In the genomic region with DNA sequence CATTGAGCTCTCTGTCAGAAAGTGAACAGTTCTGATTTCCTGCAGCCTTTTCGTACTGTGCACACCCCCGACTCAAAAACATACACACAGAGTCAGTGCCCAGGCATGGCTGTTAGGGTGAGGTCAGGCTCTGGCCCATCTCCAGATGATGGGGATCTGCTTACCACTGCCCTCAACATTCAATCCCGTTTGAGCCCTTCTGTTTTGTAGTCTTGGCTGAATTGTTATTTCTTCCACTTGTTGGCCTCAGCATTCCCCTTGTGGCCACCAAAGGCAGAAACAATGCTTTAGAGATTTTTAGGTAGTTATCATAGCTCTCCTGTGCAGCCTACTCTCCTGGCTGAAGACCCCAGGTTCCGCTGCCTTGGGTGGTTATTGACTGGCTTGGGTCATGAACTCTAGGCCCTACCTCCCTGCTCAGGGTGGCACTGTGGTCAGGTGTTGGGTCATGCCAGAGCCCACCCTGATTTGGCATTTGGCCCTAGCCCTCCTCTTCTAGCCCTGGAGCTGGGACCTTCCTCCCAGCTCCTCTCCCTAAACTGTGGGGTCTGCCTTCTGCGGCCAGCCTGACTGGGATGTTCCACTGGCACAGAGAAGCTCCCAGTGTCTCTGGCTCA, we compare ENCODE assay signal across 1 cellular context.
TF ChIP-seq lines count a peak whose summit lies in the region.

No MANE protein-coding gene starts in this region.

TF ChIP-seq in H1, 55 proteins besides CTCF, POLR2A, EP300 and RAD21:
- TF ChIP-seq SP1 (IDR thresholded peaks at IDR 0.05; ENCODE audit: low read depth, low read length) (no peak), USF2 (IDR thresholded peaks at IDR 0.05; ENCODE audit: low read length) (no peak), CBX5 (IDR thresholded peaks at IDR 0.05; ENCODE audit: low read depth, low read length) (no peak), BCL11A (IDR thresholded peaks at IDR 0.05; ENCODE audit: low read depth in 2 of 2, low read length in 2 of 2) (no peak), CREB1 (IDR thresholded peaks at IDR 0.05) (no peak), KDM4A (IDR thresholded peaks at IDR 0.05; ENCODE audit: low read depth, low read length, severe bottlenecking) (no peak), FOSL1 (IDR thresholded peaks at IDR 0.05; ENCODE audit: insufficient read depth, low read depth, low read length) (no peak), SP4 (IDR thresholded peaks at IDR 0.05; ENCODE audit: low read length) (no peak), SIRT6 (IDR thresholded peaks at IDR 0.05; ENCODE audit: low read length) (no peak), SAP30 (IDR thresholded peaks at IDR 0.05; ENCODE audit: insufficient read depth, insufficient replicate concordance, low read length) (no peak), BRCA1 (IDR thresholded peaks at IDR 0.05; ENCODE audit: low read depth, low read length) (no peak), KDM5A (IDR thresholded peaks at IDR 0.05; ENCODE audit: low read length) (no peak), MAFK (IDR thresholded peaks at IDR 0.05; ENCODE audit: low read depth, low read length) (no peak), YY1 (IDR thresholded peaks at IDR 0.05; ENCODE audit: low read depth, low read length) (no peak), SRF (IDR thresholded peaks at IDR 0.05; ENCODE audit: low read depth, low read length) (no peak), KDM1A (IDR thresholded peaks at IDR 0.05; ENCODE audit: borderline replicate concordance, low read length) (no peak), SIN3A (conservative IDR thresholded peaks at IDR 0.05 in 1 of 2, IDR thresholded peaks at IDR 0.05 in 1 of 2; ENCODE audit: low read depth in 1 of 2, low read length in 2 of 2) (no peak), BACH1 (IDR thresholded peaks at IDR 0.05; ENCODE audit: low read length) (no peak)
- TF ChIP-seq, protein P1, sequence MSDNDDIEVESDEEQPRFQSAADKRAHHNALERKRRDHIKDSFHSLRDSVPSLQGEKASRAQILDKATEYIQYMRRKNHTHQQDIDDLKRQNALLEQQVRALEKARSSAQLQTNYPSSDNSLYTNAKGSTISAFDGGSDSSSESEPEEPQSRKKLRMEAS (IDR thresholded peaks at IDR 0.05) = no peak
- TF ChIP-seq, protein P2, sequence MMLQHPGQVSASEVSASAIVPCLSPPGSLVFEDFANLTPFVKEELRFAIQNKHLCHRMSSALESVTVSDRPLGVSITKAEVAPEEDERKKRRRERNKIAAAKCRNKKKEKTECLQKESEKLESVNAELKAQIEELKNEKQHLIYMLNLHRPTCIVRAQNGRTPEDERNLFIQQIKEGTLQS (IDR thresholded peaks at IDR 0.05; ENCODE audit: insufficient read depth, low read depth, low read length) = no peak
